Comparison of ENCODE assay signal across 29 cellular contexts in genomic region chr17:79932446-79932845, GRCh38.
DNase-seq lines count a peak whose midpoint lies in the region; FAIRE-seq and TF ChIP-seq lines count a peak whose summit lies in the region.
"Had no signal": no experiment of that assay in that cellular context is flagged by ENCODE, and none has a peak within 500 bp of the region (broad histone marks: within the 10 kb centered on the region; RNA-seq: fewer than 3 reads in every experiment).

No MANE protein-coding gene starts in this region.

- no peak for TF ChIP-seq EP300 in esophagus muscularis mucosa (IDR thresholded peaks at IDR 0.05)

- H3K9ac ChIP-seq in endothelial cell of umbilical vein (replicated peaks; ENCODE audit: extremely low read depth, insufficient read depth, low read length) = no peak overlapping the region
- H3K9ac ChIP-seq: SK-N-SH had no signal

- H3K4me2 ChIP-seq in endothelial cell of umbilical vein (ENCODE audit: insufficient read depth, low read length) = no peak overlapping the region
- H3K4me2 ChIP-seq: SK-N-SH had no signal

- CTCF ChIA-PET in activated CD4-positive, alpha-beta T cell treated with anti-CD3 and anti-CD28 coated beads, Interleukin-2, amount 10 ng/mL, durations not matched to agents 7 days and 5 days (lab: Charles Lee) = no interaction called here
- CTCF ChIA-PET in endothelial cell of umbilical vein (lab: Charles Lee) = no interaction called here

- H2AFZ ChIP-seq in endothelial cell of umbilical vein (ENCODE audit: low read depth, low read length) = no peak overlapping the region

- H3K36me3 ChIP-seq in endothelial cell of umbilical vein (ENCODE audit: control insufficient read depth in 2 of 2, extremely low read depth in 1 of 2, insufficient read depth in 2 of 2, low read length in 2 of 2) = no peaks in the 10 kb centered on the region
- no peaks in the 10 kb centered on the region for H3K36me3 ChIP-seq in small intestine (ENCODE audit: control insufficient read depth in 2 of 2, insufficient read depth in 2 of 2, low read length in 2 of 2)
- H3K36me3 ChIP-seq in esophagus muscularis mucosa = no peaks in the 10 kb centered on the region
- H3K36me3 ChIP-seq: gastrocnemius medialis, left lung, tibial nerve had no signal

- peak overlapping the region; percentile 16 for H3K27ac Mint-ChIP-seq in activated CD4-positive, alpha-beta T cell treated with anti-CD3 and anti-CD28 coated beads, Interleukin-2, amount 10 ng/mL, durations not matched to agents 7 days and 5 days
- H3K27ac Mint-ChIP-seq: activated T-cell treated with anti-CD3 and anti-CD28 coated beads, Interleukin-2, amount 50 U/mL, for 24 hours had no signal

- intact Hi-C loops in endothelial cell of umbilical vein (cut with micrococcal nuclease) = loop anchor here (5.0 kb wide), 2 partner anchors 55 to 90 kb away; no protein-coding TSS in a partner anchor
- intact Hi-C loops in esophagus muscularis mucosa (cut with DNase I) = no loop called here

- dilution Hi-C loops in endothelial cell of umbilical vein (cut with MboI; ENCODE audit: extremely low pct_ligation_motif_present, low sequenced_read_pairs) = no loop called here

- peaks cover 45% of the 10 kb centered on the region for H3K27me3 Mint-ChIP-seq in activated CD4-positive, alpha-beta T cell treated with anti-CD3 and anti-CD28 coated beads, Interleukin-2, amount 10 ng/mL, durations not matched to agents 7 days and 5 days

- TSS peak; percentile 2 for BruUV-seq in endothelial cell of umbilical vein (replicated peaks; lab: Mats Ljungman, UMichigan)

- no peaks in the 10 kb centered on the region for H4K20me1 ChIP-seq in endothelial cell of umbilical vein (replicated peaks; ENCODE audit: control insufficient read depth, extremely low read depth, insufficient read depth, low read length)

- no peak for DNase-seq in activated CD4-positive, alpha-beta T cell treated with anti-CD3 and anti-CD28 coated beads, Interleukin-2, amount 10 ng/mL, durations not matched to agents 7 days and 5 days
- no peak for DNase-seq in activated CD4-positive, alpha-beta T cell treated with anti-CD3 and anti-CD28 coated beads for 1 hour
- DNase-seq in LoVo (ENCODE audit: low spot score) = peak; percentile 43
- no peak for DNase-seq in endothelial cell of umbilical vein (ENCODE audit: low read depth, low spot score)
- peak; percentile 76 for DNase-seq in small intestine
- DNase-seq in esophagus muscularis mucosa (ENCODE audit: extremely low spot score) = no peak
- no peak for DNase-seq in cerebellar nuclear complex (lab: John Stamatoyannopoulos, UW)
- no peak for DNase-seq in activated T-cell treated with anti-CD3 and anti-CD28 coated beads for 4 hours
- DNase-seq: activated CD4-positive, alpha-beta T cell treated with anti-CD3 and anti-CD28 coated beads for 48 hours; activated gamma-delta T cell treated with Interleukin-2 at 50 U/mL for 16 hours; activated T-cell treated with anti-CD3 and anti-CD28 coated beads, Interleukin-2, amount 50 U/mL, for 24 hours; dermis blood vessel endothelial cell; gastrocnemius medialis; GDM1; hypothalamus; Kasumi-1; left lung; NCI-H1092; NCI-H1694 treated with DMSO at 0.1 percent for 48 hours; NCI-H526; nucleus accumbens; SK-N-SH; T-helper 2 cell had no signal

- no peaks in the 10 kb centered on the region for H3K36me3 Mint-ChIP-seq in activated CD4-positive, alpha-beta T cell treated with anti-CD3 and anti-CD28 coated beads, Interleukin-2, amount 10 ng/mL, durations not matched to agents 7 days and 5 days (ENCODE audit: low read depth)

- POLR2A ChIA-PET in activated CD4-positive, alpha-beta T cell treated with anti-CD3 and anti-CD28 coated beads, Interleukin-2, amount 10 ng/mL, durations not matched to agents 7 days and 5 days (lab: Charles Lee) = no interaction called here
- POLR2A ChIA-PET in endothelial cell of umbilical vein (lab: Charles Lee) = no interaction called here

- WGBS in small intestine, 3 donors = 61 to 72% (median 65%) methylated on average over 4 of the region's 4 CpGs
- 84% methylated on average over 4 of the region's 4 CpGs for WGBS in esophagus muscularis mucosa

- no peaks in the 10 kb centered on the region for H3K79me2 ChIP-seq in endothelial cell of umbilical vein (ENCODE audit: control insufficient read depth, insufficient read depth, low read length)

- H3K27me3 ChIP-seq in endothelial cell of umbilical vein (ENCODE audit: control insufficient read depth in 2 of 2, insufficient read depth in 2 of 2, low read length in 2 of 2) (peaks cover 2 to 5% of the 10 kb centered on the region in 2 experiments), small intestine (ENCODE audit: control insufficient read depth in 2 of 2, insufficient read depth in 2 of 2, low read length in 2 of 2) (peaks cover 0 to 6% of the 10 kb centered on the region in 2 donors), esophagus muscularis mucosa (peaks cover 0 to 59% (median 32%) of the 10 kb centered on the region in 4 donors)

- H3K9me3 ChIP-seq in endothelial cell of umbilical vein (replicated peaks; ENCODE audit: control insufficient read depth, insufficient read depth, low read length) (no peaks in the 10 kb centered on the region), small intestine (ENCODE audit: control insufficient read depth, low read depth) (no peaks in the 10 kb centered on the region), esophagus muscularis mucosa (no peaks in the 10 kb centered on the region)
- H3K9me3 ChIP-seq: gastrocnemius medialis, left lung, SK-N-SH, tibial nerve had no signal

- H3K4me1 Mint-ChIP-seq in activated CD4-positive, alpha-beta T cell treated with anti-CD3 and anti-CD28 coated beads, Interleukin-2, amount 10 ng/mL, durations not matched to agents 7 days and 5 days = peaks cover 19% of the 10 kb centered on the region

- H3K9me3 Mint-ChIP-seq in activated CD4-positive, alpha-beta T cell treated with anti-CD3 and anti-CD28 coated beads, Interleukin-2, amount 10 ng/mL, durations not matched to agents 7 days and 5 days = no peaks in the 10 kb centered on the region
- H3K9me3 Mint-ChIP-seq: activated T-cell treated with anti-CD3 and anti-CD28 coated beads, Interleukin-2, amount 50 U/mL, for 24 hours; central memory CD8-positive, alpha-beta T cell had no signal

- no peak for TF ChIP-seq CTCF in endothelial cell of umbilical vein (IDR thresholded peaks at IDR 0.05; ENCODE audit: extremely low read depth in 1 of 2, insufficient read depth in 1 of 2, low read depth in 1 of 2, low read length in 2 of 2)
- TF ChIP-seq CTCF in esophagus muscularis mucosa (IDR thresholded peaks at IDR 0.05) = no peak

- FAIRE-seq in endothelial cell of umbilical vein (lab: Jason Lieb, UNC) (no peak), small intestine (lab: Jason Lieb, UNC) (no peak)
- FAIRE-seq: astrocyte, GM19239 had no signal

- no peaks in the 10 kb centered on the region for H3K9me1 ChIP-seq in endothelial cell of umbilical vein (replicated peaks; ENCODE audit: control insufficient read depth, extremely low read depth, insufficient read depth, low read length)

- H3K4me3 Mint-ChIP-seq in activated CD4-positive, alpha-beta T cell treated with anti-CD3 and anti-CD28 coated beads, Interleukin-2, amount 10 ng/mL, durations not matched to agents 7 days and 5 days = no peak overlapping the region
- H3K4me3 Mint-ChIP-seq: activated T-cell treated with anti-CD3 and anti-CD28 coated beads, Interleukin-2, amount 50 U/mL, for 24 hours; central memory CD8-positive, alpha-beta T cell had no signal

- H3K27ac ChIP-seq in endothelial cell of umbilical vein (ENCODE audit: insufficient read depth, low read depth, low read length) = no peak overlapping the region
- peak overlapping the region in 1 of 2 donors; percentile 61 for H3K27ac ChIP-seq in small intestine (ENCODE audit: low read depth in 1 of 2, low read length in 1 of 2)
- H3K27ac ChIP-seq in esophagus muscularis mucosa (replicated peaks in 1 of 4) = no peak overlapping the region
- H3K27ac ChIP-seq: gastrocnemius medialis, HL-60, left lung, skin epidermis, tibial nerve had no signal

- H3K4me1 ChIP-seq in endothelial cell of umbilical vein (ENCODE audit: control insufficient read depth, extremely low read depth, insufficient read depth, low read length) (peaks cover 12% of the 10 kb centered on the region), small intestine (ENCODE audit: control insufficient read depth in 2 of 2, insufficient read depth in 1 of 2, low read depth in 1 of 2, low read length in 1 of 2) (peaks cover 4 to 8% of the 10 kb centered on the region in 2 donors), esophagus muscularis mucosa (peaks cover 5 to 39% (median 35%) of the 10 kb centered on the region in 4 donors)

- H3K4me3 ChIP-seq in endothelial cell of umbilical vein (replicated peaks in 1 of 3; ENCODE audit: insufficient read depth in 1 of 3, low read depth in 1 of 3, low read length in 3 of 3) = no peak overlapping the region
- no peak overlapping the region for H3K4me3 ChIP-seq in small intestine (ENCODE audit: low read depth in 1 of 2, low read length in 2 of 2)
- H3K4me3 ChIP-seq in esophagus muscularis mucosa = no peak overlapping the region
- H3K4me3 ChIP-seq: gastrocnemius medialis, left lung, skin epidermis, tibial nerve had no signal

- TF ChIP-seq POLR2A in endothelial cell of umbilical vein (IDR thresholded peaks at IDR 0.05; ENCODE audit: low read depth, low read length) = no peak
- TF ChIP-seq POLR2A in esophagus muscularis mucosa (IDR thresholded peaks at IDR 0.05; ENCODE audit: low read depth) = no peak

TF ChIP-seq in endothelial cell of umbilical vein, 7 proteins besides CTCF, POLR2A, EP300 and RAD21:
- TF ChIP-seq EZH2 (IDR thresholded peaks at IDR 0.05; ENCODE audit: borderline replicate concordance, low read depth, low read length, severe bottlenecking) (no peak), JUN (IDR thresholded peaks at IDR 0.05; ENCODE audit: borderline replicate concordance, insufficient read depth, insufficient read length, low read depth) (no peak), POLR2AphosphoS5 (IDR thresholded peaks at IDR 0.05; ENCODE audit: insufficient read depth, low read depth, low read length) (no peak), MYC (IDR thresholded peaks at IDR 0.05; ENCODE audit: low read depth, low read length) (no peak), GATA2 (IDR thresholded peaks at IDR 0.05; ENCODE audit: insufficient read depth, insufficient read length, low read depth, low read length) (no peak), FOS (IDR thresholded peaks at IDR 0.05; ENCODE audit: borderline replicate concordance, insufficient read depth, low read length) (no peak)
- TF ChIP-seq, protein P1, sequence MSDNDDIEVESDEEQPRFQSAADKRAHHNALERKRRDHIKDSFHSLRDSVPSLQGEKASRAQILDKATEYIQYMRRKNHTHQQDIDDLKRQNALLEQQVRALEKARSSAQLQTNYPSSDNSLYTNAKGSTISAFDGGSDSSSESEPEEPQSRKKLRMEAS (IDR thresholded peaks at IDR 0.05; ENCODE audit: insufficient read depth, insufficient read length) = no peak

Comparison
In these comparisons a context has a peak if more than half of its experiments do, and no peak if none do; other contexts are left out.
1. DNase-seq: peak in LoVo (single experiment) and small intestine (single experiment); none in activated CD4-positive, alpha-beta T cell treated with anti-CD3 and anti-CD28 coated beads, Interleukin-2, amount 10 ng/mL, durations not matched to agents 7 days and 5 days (single experiment), activated CD4-positive, alpha-beta T cell treated with anti-CD3 and anti-CD28 coated beads for 1 hour (single experiment), endothelial cell of umbilical vein (single experiment), esophagus muscularis mucosa (single experiment), cerebellar nuclear complex (0 of 2) and activated T-cell treated with anti-CD3 and anti-CD28 coated beads for 4 hours (single experiment).